1 cellular context compared by ENCODE assay signal in the genomic region with DNA sequence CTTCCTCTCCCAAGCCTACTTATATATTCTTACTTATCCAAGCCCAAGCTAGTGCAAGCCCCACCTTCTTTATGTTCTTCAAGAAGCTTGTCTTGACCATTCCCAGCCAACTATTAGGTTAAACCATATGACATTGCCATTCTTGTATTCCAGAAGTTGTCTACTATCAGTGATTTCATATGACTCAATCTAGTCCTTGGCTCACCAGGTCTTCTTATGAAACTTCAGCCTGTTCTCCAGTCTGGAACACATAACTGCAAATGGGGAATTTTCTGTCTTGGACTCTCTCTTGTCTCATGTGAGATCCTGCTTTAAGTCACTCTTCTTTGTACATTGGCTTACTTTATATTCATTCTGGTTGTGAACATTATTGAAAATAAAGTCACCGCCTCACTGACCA.
TF ChIP-seq lines count a peak whose summit lies in the region.

No MANE protein-coding gene starts in this region.

TF ChIP-seq in SK-N-SH treated with all-trans-retinoic acid at 6 μM for 48 hours, 23 proteins besides CTCF, POLR2A, EP300 and RAD21 (continued from another document):
- no peak for TF ChIP-seq ARNTL (CRISPR knock-in tag; IDR thresholded peaks at IDR 0.05; ENCODE audit: borderline replicate concordance, low read depth)
- TF ChIP-seq RARB (CRISPR knock-in tag; IDR thresholded peaks at IDR 0.05) = no peak
- no peak for TF ChIP-seq PPARA (CRISPR knock-in tag; IDR thresholded peaks at IDR 0.05; ENCODE audit: borderline replicate concordance)
- TF ChIP-seq, protein P1, sequence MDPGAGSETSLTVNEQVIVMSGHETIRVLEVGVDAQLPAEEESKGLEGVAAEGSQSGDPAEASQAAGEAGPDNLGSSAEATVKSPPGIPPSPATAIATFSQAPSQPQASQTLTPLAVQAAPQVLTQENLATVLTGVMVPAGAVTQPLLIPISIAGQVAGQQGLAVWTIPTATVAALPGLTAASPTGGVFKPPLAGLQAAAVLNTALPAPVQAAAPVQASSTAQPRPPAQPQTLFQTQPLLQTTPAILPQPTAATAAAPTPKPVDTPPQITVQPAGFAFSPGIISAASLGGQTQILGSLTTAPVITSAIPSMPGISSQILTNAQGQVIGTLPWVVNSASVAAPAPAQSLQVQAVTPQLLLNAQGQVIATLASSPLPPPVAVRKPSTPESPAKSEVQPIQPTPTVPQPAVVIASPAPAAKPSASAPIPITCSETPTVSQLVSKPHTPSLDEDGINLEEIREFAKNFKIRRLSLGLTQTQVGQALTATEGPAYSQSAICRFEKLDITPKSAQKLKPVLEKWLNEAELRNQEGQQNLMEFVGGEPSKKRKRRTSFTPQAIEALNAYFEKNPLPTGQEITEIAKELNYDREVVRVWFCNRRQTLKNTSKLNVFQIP (CRISPR knock-in tag; IDR thresholded peaks at IDR 0.05; ENCODE audit: borderline replicate concordance, low read depth) = no peak
- TF ChIP-seq, protein P2, sequence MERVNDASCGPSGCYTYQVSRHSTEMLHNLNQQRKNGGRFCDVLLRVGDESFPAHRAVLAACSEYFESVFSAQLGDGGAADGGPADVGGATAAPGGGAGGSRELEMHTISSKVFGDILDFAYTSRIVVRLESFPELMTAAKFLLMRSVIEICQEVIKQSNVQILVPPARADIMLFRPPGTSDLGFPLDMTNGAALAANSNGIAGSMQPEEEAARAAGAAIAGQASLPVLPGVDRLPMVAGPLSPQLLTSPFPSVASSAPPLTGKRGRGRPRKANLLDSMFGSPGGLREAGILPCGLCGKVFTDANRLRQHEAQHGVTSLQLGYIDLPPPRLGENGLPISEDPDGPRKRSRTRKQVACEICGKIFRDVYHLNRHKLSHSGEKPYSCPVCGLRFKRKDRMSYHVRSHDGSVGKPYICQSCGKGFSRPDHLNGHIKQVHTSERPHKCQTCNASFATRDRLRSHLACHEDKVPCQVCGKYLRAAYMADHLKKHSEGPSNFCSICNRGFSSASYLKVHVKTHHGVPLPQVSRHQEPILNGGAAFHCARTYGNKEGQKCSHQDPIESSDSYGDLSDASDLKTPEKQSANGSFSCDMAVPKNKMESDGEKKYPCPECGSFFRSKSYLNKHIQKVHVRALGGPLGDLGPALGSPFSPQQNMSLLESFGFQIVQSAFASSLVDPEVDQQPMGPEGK (CRISPR knock-in tag; IDR thresholded peaks at IDR 0.05; ENCODE audit: borderline replicate concordance) = no peak
- no peak for TF ChIP-seq TCF4 (CRISPR knock-in tag; IDR thresholded peaks at IDR 0.05; ENCODE audit: borderline replicate concordance)
- no peak for TF ChIP-seq ZC3H10 (CRISPR knock-in tag; IDR thresholded peaks at IDR 0.05)
- TF ChIP-seq ESRRG (CRISPR knock-in tag; IDR thresholded peaks at IDR 0.05) = no peak
- no peak for TF ChIP-seq SNAI2 (CRISPR knock-in tag; IDR thresholded peaks at IDR 0.05)
